8 cellular contexts compared by ENCODE assay signal in genomic region chrX:129842510-129843208, GRCh38. TPM values are rescaled to one million over a fixed set of nuclear protein-coding genes. Genes with fewer than 3 reads are reported as not detected.
A peak's percentile ranks its signal among the peaks of the same experiment; 100 is the strongest.
DNase-seq lines count a peak whose midpoint lies in the region; ATAC-seq, FAIRE-seq and TF ChIP-seq lines count a peak whose summit lies in the region.

No MANE protein-coding gene starts in this region.

- no peaks in the 10 kb centered on the region for H3K36me3 ChIP-seq in CD8-positive, alpha-beta memory T cell (ENCODE audit: insufficient read depth, low read length)
- no peaks in the 10 kb centered on the region for H3K36me3 ChIP-seq in Karpas-422 (ENCODE audit: insufficient read depth, low read length)
- H3K36me3 ChIP-seq in GM12878 (ENCODE audit: control insufficient read depth in 2 of 2, insufficient read depth in 2 of 2, low read length in 1 of 2), result 0 out of 4 replicates have a peak, but pooled peaks cover 0 to under 1% of the 10 kb centered on the region in 2 experiments
- no peaks in the 10 kb centered on the region for H3K36me3 ChIP-seq in kidney epithelial cell (ENCODE audit: control insufficient read depth, insufficient read depth, low read length)

- H3K9me2 ChIP-seq in Karpas-422 (replicated peaks; ENCODE audit: insufficient read depth, low read length), result no peaks in the 10 kb centered on the region

- SMC1A ChIA-PET in GM12878 (lab: Charles Lee; ENCODE audit: uncharacterized antibody, unreplicated experiment), result no interaction called here

- in situ Hi-C loops in GM12878 (cut with MboI), result no loop called here

- H3K4me1 ChIP-seq in CD8-positive, alpha-beta memory T cell (ENCODE audit: insufficient read depth, low read length), result peaks cover 6% of the 10 kb centered on the region
- H3K4me1 ChIP-seq in Karpas-422 (ENCODE audit: low read length), result peaks cover 26% of the 10 kb centered on the region
- no peaks in the 10 kb centered on the region for H3K4me1 ChIP-seq in GM12878 (ENCODE audit: control insufficient read depth, insufficient read depth, low read length)

- peak overlapping the region; percentile 80 for H3K4me3 ChIP-seq in CD8-positive, alpha-beta memory T cell (ENCODE audit: low read length)
- H3K4me3 ChIP-seq in Karpas-422 (ENCODE audit: low read length) (peak overlapping the region; percentile 82), GM12878 (peak overlapping the region; percentile 66), kidney epithelial cell (ENCODE audit: low read depth, low read length) (peak overlapping the region; percentile 62)

- H3K4me1 Mint-ChIP-seq in CD8-positive, alpha-beta memory T cell, result peaks cover 7 to 26% (median 8%) of the 10 kb centered on the region in 3 donors

- DNase-seq in CD8-positive, alpha-beta memory T cell, result no peak
- DNase-seq in Karpas-422, result peak; percentile 57
- DNase-seq in GM12878 (ENCODE audit: low read depth, low spot score), result no peak
- no peak for DNase-seq in kidney epithelial cell (ENCODE audit: low read depth)
- DNase-seq in stimulated activated naive CD8-positive, alpha-beta T cell treated with anti-CD3 and anti-CD28 coated beads, Interleukin-15, Interleukin-2, amounts not matched to agents 100 U/mL and 50 U/mL, for 24 hours, result peak; percentile 12
- no peak for DNase-seq in stimulated activated CD4-positive, alpha-beta T cell treated with anti-CD3 and anti-CD28 coated beads, Interleukin-2, amount 100 ng/mL, for 48 hours
- DNase-seq in NCI-H1048 (lab: John Stamatoyannopoulos, UW), result no peak

- H3K36me3 Mint-ChIP-seq in CD8-positive, alpha-beta memory T cell, result peaks cover 0 to 7% (median 0%) of the 10 kb centered on the region in 3 donors

- RAD21 ChIA-PET in GM12878 (lab: Charles Lee; ENCODE audit: unreplicated experiment), result no interaction called here

- TF ChIP-seq EP300 in GM12878 (IDR thresholded peaks at IDR 0.05; ENCODE audit: borderline replicate concordance in 1 of 2, control insufficient read depth in 1 of 2, low read depth in 2 of 2, low read length in 2 of 2), result no peak

- H3K27me3 ChIP-seq in CD8-positive, alpha-beta memory T cell (ENCODE audit: insufficient read depth, low read length, poor library complexity, severe bottlenecking), result no peaks in the 10 kb centered on the region
- no peaks in the 10 kb centered on the region for H3K27me3 ChIP-seq in Karpas-422 (ENCODE audit: low read length)
- no peaks in the 10 kb centered on the region for H3K27me3 ChIP-seq in GM12878 (replicated peaks in 1 of 2; ENCODE audit: control insufficient read depth in 2 of 2, insufficient read depth in 2 of 2, low read length in 1 of 2)
- no peaks in the 10 kb centered on the region for H3K27me3 ChIP-seq in kidney epithelial cell (ENCODE audit: control insufficient read depth, insufficient read depth, low read length)

- no TSS peak for BruUV-seq in GM12878 (replicated peaks; lab: Mats Ljungman, UMichigan)

- H3K79me2 ChIP-seq in Karpas-422 (ENCODE audit: low read length), result peaks cover 25% of the 10 kb centered on the region
- H3K79me2 ChIP-seq in GM12878 (ENCODE audit: control insufficient read depth, insufficient read depth, low read length), result no peaks in the 10 kb centered on the region

- peak overlapping the region; percentile 78 to 96 (median 83) for H3K4me3 Mint-ChIP-seq in CD8-positive, alpha-beta memory T cell

- CTCF ChIA-PET in CD8-positive, alpha-beta memory T cell (lab: Charles Lee), result no interaction called here
- CTCF ChIA-PET in GM12878 (lab: Yijun Ruan, JAX), result no interaction called here

- H3K27me3 Mint-ChIP-seq in CD8-positive, alpha-beta memory T cell, result peaks cover 0 to 9% of the 10 kb centered on the region in 2 donors

- no peaks in the 10 kb centered on the region for H4K20me1 ChIP-seq in Karpas-422 (ENCODE audit: insufficient read depth, low read depth, low read length)
- H4K20me1 ChIP-seq in GM12878 (ENCODE audit: control insufficient read depth, insufficient read depth), result no peaks in the 10 kb centered on the region

- POLR2A ChIA-PET in CD8-positive, alpha-beta memory T cell (lab: Charles Lee), result no interaction called here
- POLR2A ChIA-PET in GM12878 (lab: Charles Lee), result no interaction called here

- no peak for FAIRE-seq in GM12878 (lab: Jason Lieb, UNC)

- TF ChIP-seq CTCF in GM12878 (IDR thresholded peaks at IDR 0.05 in 2 of 3, conservative IDR thresholded peaks at IDR 0.05 in 1 of 3; ENCODE audit: control insufficient read depth in 2 of 3, extremely low read depth in 1 of 3, insufficient read depth in 1 of 3, low read depth in 3 of 3, low read length in 3 of 3), result no peak
- TF ChIP-seq CTCF in kidney epithelial cell (IDR thresholded peaks at IDR 0.05; ENCODE audit: insufficient read depth, low read length, poor library complexity, severe bottlenecking), result no peak

- H3K4me2 ChIP-seq in Karpas-422 (ENCODE audit: low read depth, low read length, poor library complexity, severe bottlenecking) (peak overlapping the region; percentile 68), GM12878 (ENCODE audit: control insufficient read depth, insufficient read depth) (peak overlapping the region; percentile 36)

- H3K27ac ChIP-seq in CD8-positive, alpha-beta memory T cell (ENCODE audit: low read depth, low read length), result no peak overlapping the region
- H3K27ac ChIP-seq in Karpas-422 (ENCODE audit: low read length) (peak overlapping the region; percentile 35; the same call in 1 of the 2 replicates), GM12878 (ENCODE audit: control insufficient read depth, insufficient read depth) (no peak overlapping the region)

- no peak for TF ChIP-seq POLR2A in GM12878 (IDR thresholded peaks at IDR 0.05; ENCODE audit: low read depth, low read length)

- TF ChIP-seq RAD21 in GM12878 (IDR thresholded peaks at IDR 0.05; ENCODE audit: insufficient read depth, low read depth, low read length), result no peak

- 36% methylated on average over 17 of the region's 17 CpGs for WGBS in GM12878 (ENCODE audit: insufficient coverage, insufficient replicate concordance, low lambda C conversion rate, missing lambda C conversion rate)

- peak overlapping the region; percentile 71 for H3K9ac ChIP-seq in Karpas-422 (ENCODE audit: low read length)
- H3K9ac ChIP-seq in GM12878 (ENCODE audit: control insufficient read depth, insufficient read depth, low read length), result peak overlapping the region; percentile 64

- no peaks in the 10 kb centered on the region for H3K9me3 Mint-ChIP-seq in CD8-positive, alpha-beta memory T cell

- peak overlapping the region; percentile 88; the same call in 1 of the 2 replicates for H2AFZ ChIP-seq in Karpas-422 (ENCODE audit: low read length)
- H2AFZ ChIP-seq in GM12878 (ENCODE audit: control insufficient read depth, low read depth, low read length), result peak overlapping the region; percentile 2; the same call in 1 of the 2 replicates

- no peaks in the 10 kb centered on the region for H3K9me3 ChIP-seq in CD8-positive, alpha-beta memory T cell (ENCODE audit: low read length)
- H3K9me3 ChIP-seq in Karpas-422 (ENCODE audit: low read length), result no peaks in the 10 kb centered on the region
- H3K9me3 ChIP-seq in GM12878 (replicated peaks; ENCODE audit: control insufficient read depth, insufficient read depth, low read length), result no peaks in the 10 kb centered on the region

- intact Hi-C loops in GM12878 (cut with micrococcal nuclease; ENCODE audit: unreplicated experiment), result no loop called here

- ATAC-seq in GM12878 (peak; percentile 23), GM21381 (IDR thresholded peaks at IDR 0.05; ENCODE audit: unreplicated experiment) (no peak)
- no peak for ATAC-seq in stimulated activated naive CD8-positive, alpha-beta T cell treated with anti-CD3 and anti-CD28 coated beads, Interleukin-15, Interleukin-2, amounts not matched to agents 100 U/mL and 50 U/mL, for 24 hours

- H3K27ac Mint-ChIP-seq in CD8-positive, alpha-beta memory T cell, result peak overlapping the region in 4 of 8 donors; percentile 4 to 96 (median 72)

TF ChIP-seq in GM12878, 131 proteins besides CTCF, POLR2A, EP300 and RAD21:
- no peak for TF ChIP-seq POLR2AphosphoS5 (IDR thresholded peaks at IDR 0.05; ENCODE audit: low read length)
- TF ChIP-seq ZNF622 (IDR thresholded peaks at IDR 0.05), result no peak
- no peak for TF ChIP-seq PKNOX1 (IDR thresholded peaks at IDR 0.05)

RNA-seq across cellular contexts. Expression of gene ZDHHC9, which starts 1.0 kb away (rescaled TPM):
- total RNA-seq in CD8-positive, alpha-beta memory T cell, result 10 to 100 TPM; 10.4 to 11.5 TPM
- polyA plus RNA-seq in CD8-positive, alpha-beta memory T cell, result 4.6 TPM
- total RNA-seq in Karpas-422 (2014; rRNA removed; shearing (Covaris generic); ENCODE audit: low replicate concordance), result 15.2 and 18.4 TPM in 2 replicates
- 26.9 and 29.7 TPM in 2 replicates for total RNA-seq in GM12878 (2013; cell fraction: nucleolus; rRNA removed)
- total RNA-seq in GM12878 (2014; rRNA removed), result 4.0 and 4.9 TPM in 2 replicates
- total RNA-seq in GM12878 (2014; rRNA removed; fragmentation: Illumina TruSeq; extraction: Trizol), result 2.4 and 2.8 TPM in 2 replicates
- total RNA-seq in GM12878 (2021), result 6.6 and 6.9 TPM in 2 replicates
- polyA plus RNA-seq in GM12878 (2011; ENCODE audit: low read depth), result 5.6 TPM
- polyA plus RNA-seq in GM12878 (2011; rRNA removed), result 10.1 and 13.0 TPM in 2 replicates
- 8.7 and 12.4 TPM in 2 replicates for polyA plus RNA-seq in GM12878 (2011; cell fraction: cytosol; rRNA removed)
- polyA plus RNA-seq in GM12878 (2011; cell fraction: nucleus; rRNA removed), result 10.8 and 13.0 TPM in 2 replicates
- polyA plus RNA-seq in GM12878 (2012), result 7.2 and 7.6 TPM in 2 replicates
- polyA plus RNA-seq in GM12878 (2014; fragmentation: Illumina TruSeq; extraction: Trizol), result 8.1 and 8.4 TPM in 2 replicates
- 1 to 10 TPM; 1.8 to 2.5 TPM for polyA plus RNA-seq in GM12878 (2014; fragmentation: Nextera tagmentation; extraction: Ambion mirVana)
- 3.9 and 4.4 TPM in 2 replicates for polyA plus RNA-seq in GM12878 (2014; rRNA removed)
- polyA plus RNA-seq in GM12878 (2016; fragmentation: Nextera tagmentation; extraction: Ambion mirVana), result 1 to 10 TPM; 6.5 to 6.7 TPM
- polyA minus RNA-seq in GM12878 (2011; rRNA and poly(A)+ RNA removed), result 18.1 and 19.4 TPM in 2 replicates
- 6.9 and 7.7 TPM in 2 replicates for polyA minus RNA-seq in GM12878 (2011; cell fraction: cytosol; rRNA and poly(A)+ RNA removed)
- 8.7 and 10.5 TPM in 2 replicates for polyA minus RNA-seq in GM12878 (2011; cell fraction: nucleus; rRNA and poly(A)+ RNA removed)
- 31.6 and 31.7 TPM in 2 replicates for total RNA-seq in kidney epithelial cell

Comparison
In these comparisons a context has a peak if more than half of its experiments do, and no peak if none do; other contexts are left out.
1. DNase-seq: peak in Karpas-422 (single experiment) and stimulated activated naive CD8-positive, alpha-beta T cell treated with anti-CD3 and anti-CD28 coated beads, Interleukin-15, Interleukin-2, amounts not matched to agents 100 U/mL and 50 U/mL, for 24 hours (single experiment); none in CD8-positive, alpha-beta memory T cell (0 of 5), GM12878 (single experiment), kidney epithelial cell (single experiment), stimulated activated CD4-positive, alpha-beta T cell treated with anti-CD3 and anti-CD28 coated beads, Interleukin-2, amount 100 ng/mL, for 48 hours (0 of 2) and NCI-H1048 (single experiment).
2. Peak in every context shown above with its lines, with median percentiles within 50 percentile points of each other: H3K4me3 ChIP-seq.